ENCODE assay signal across 12 cellular contexts in genomic region chr13:51805313-51805712, GRCh38. TPM values are rescaled to one million over a fixed set of nuclear protein-coding genes. Genes with fewer than 3 reads are reported as not detected.
DNase-seq lines count a peak whose midpoint lies in the region; ATAC-seq and TF ChIP-seq lines count a peak whose summit lies in the region.
"Had no signal": no experiment of that assay in that cellular context is flagged by ENCODE, and none has a peak within 500 bp of the region (broad histone marks: within the 10 kb centered on the region; RNA-seq: fewer than 3 reads in every experiment).

No MANE protein-coding gene starts in this region.

- H3K27me3 ChIP-seq in lower lobe of right lung (ENCODE audit: low read depth) (no peaks in the 10 kb centered on the region), stomach smooth muscle (ENCODE audit: control insufficient read depth in 1 of 2, insufficient read depth in 2 of 2, low read length in 2 of 2) (no peaks in the 10 kb centered on the region)
- H3K27me3 ChIP-seq: left lung, SJSA1 had no signal

- H3K4me3 Mint-ChIP-seq in T-helper 2 cell treated with Interferon-gamma antibody and Interleukin-4, amounts not matched to agents 5 μg/mL and 100 μg/mL, for 36 hours = peak overlapping the region; percentile 83
- peak overlapping the region; percentile 97 for H3K4me3 Mint-ChIP-seq in activated naive CD8-positive, alpha-beta T cell

- ATAC-seq in lower lobe of right lung (no peak), HG02970 (IDR thresholded peaks at IDR 0.05; ENCODE audit: low FRiP score, unreplicated experiment) (no peak)
- ATAC-seq: left lung had no signal

- H3K4me1 ChIP-seq in lower lobe of right lung (peaks cover 33% of the 10 kb centered on the region), stomach smooth muscle (ENCODE audit: control insufficient read depth, insufficient read depth, low read length) (peaks cover 48% of the 10 kb centered on the region)

- peak overlapping the region; percentile 100 for H3K27ac ChIP-seq in lower lobe of right lung
- H3K27ac ChIP-seq in stomach smooth muscle (ENCODE audit: low read length) = peak overlapping the region; percentile 97

- no peaks in the 10 kb centered on the region for H3K9me3 Mint-ChIP-seq in T-helper 2 cell treated with Interferon-gamma antibody and Interleukin-4, amounts not matched to agents 5 μg/mL and 100 μg/mL, for 36 hours
- H3K9me3 Mint-ChIP-seq in activated naive CD8-positive, alpha-beta T cell (ENCODE audit: low read depth) = no peaks in the 10 kb centered on the region

- peaks cover 30% of the 10 kb centered on the region for H3K4me1 Mint-ChIP-seq in T-helper 2 cell treated with Interferon-gamma antibody and Interleukin-4, amounts not matched to agents 5 μg/mL and 100 μg/mL, for 36 hours (ENCODE audit: low read depth)
- H3K4me1 Mint-ChIP-seq in activated naive CD8-positive, alpha-beta T cell (ENCODE audit: low read depth) = peaks cover 55% of the 10 kb centered on the region

- intact Hi-C loops in lower lobe of right lung (cut with DNase I) = no loop called here

- H3K36me3 Mint-ChIP-seq in T-helper 2 cell treated with Interferon-gamma antibody and Interleukin-4, amounts not matched to agents 5 μg/mL and 100 μg/mL, for 36 hours (ENCODE audit: low read depth) = no peaks in the 10 kb centered on the region
- peaks cover 7% of the 10 kb centered on the region for H3K36me3 Mint-ChIP-seq in activated naive CD8-positive, alpha-beta T cell

- H3K36me3 ChIP-seq in lower lobe of right lung (no peaks in the 10 kb centered on the region), stomach smooth muscle (ENCODE audit: control insufficient read depth in 2 of 2, insufficient read depth in 2 of 2, low read length in 2 of 2) (no peaks in the 10 kb centered on the region)
- H3K36me3 ChIP-seq: left lung had no signal

- TF ChIP-seq CTCF in lower lobe of right lung (IDR thresholded peaks at IDR 0.05) = no peak

- no peaks in the 10 kb centered on the region for H3K9me3 ChIP-seq in lower lobe of right lung
- no peaks in the 10 kb centered on the region for H3K9me3 ChIP-seq in stomach smooth muscle (ENCODE audit: control insufficient read depth in 2 of 2, low read length in 2 of 2)
- H3K9me3 ChIP-seq: left lung, SJSA1 had no signal

- peak overlapping the region; percentile 92 to 97 for H3K9ac ChIP-seq in stomach smooth muscle (ENCODE audit: low read length in 2 of 2)

- peak overlapping the region; percentile 47 for H3K27ac Mint-ChIP-seq in T-helper 2 cell treated with Interferon-gamma antibody and Interleukin-4, amounts not matched to agents 5 μg/mL and 100 μg/mL, for 36 hours
- peak overlapping the region; percentile 99 for H3K27ac Mint-ChIP-seq in activated naive CD8-positive, alpha-beta T cell

- DNase-seq in T-helper 2 cell treated with Interferon-gamma antibody and Interleukin-4, amounts not matched to agents 5 μg/mL and 100 μg/mL, for 36 hours (ENCODE audit: low spot score) = no peak
- DNase-seq in T-helper 2 cell = no peak
- DNase-seq in lower lobe of right lung = no peak
- DNase-seq in NCI-H2171 (lab: John Stamatoyannopoulos, UW) = no peak
- no peak for DNase-seq in AML-193 (lab: John Stamatoyannopoulos, UW)
- DNase-seq: left lung, NCI-H1436 had no signal

- peaks cover 7% of the 10 kb centered on the region for H3K27me3 Mint-ChIP-seq in T-helper 2 cell treated with Interferon-gamma antibody and Interleukin-4, amounts not matched to agents 5 μg/mL and 100 μg/mL, for 36 hours (ENCODE audit: low read depth)
- no peaks in the 10 kb centered on the region for H3K27me3 Mint-ChIP-seq in activated naive CD8-positive, alpha-beta T cell

- H3K4me3 ChIP-seq in lower lobe of right lung (peak overlapping the region; percentile 67), stomach smooth muscle (ENCODE audit: low read length in 2 of 2) (peak overlapping the region; percentile 73 to 87)

RNA-seq across cellular contexts. Expression of gene DHRS12, which starts 1.4 kb away (rescaled TPM):
- 13.4 TPM for total RNA-seq in lower lobe of right lung

RNA-seq across cellular contexts. Expression of gene TMEM272, which starts 39.7 kb away (rescaled TPM):
- total RNA-seq in lower lobe of right lung = 0.09 TPM
- total RNA-seq: A673 had no signal

RNA-seq across cellular contexts. Expression of gene CCDC70, which starts 56.5 kb away (rescaled TPM):
- total RNA-seq in lower lobe of right lung = not detected
- total RNA-seq: A673, left lung had no signal
